In genomic region chr17:63832455-63832854, GRCh38 we compare ENCODE assay signal across 21 cellular contexts. TPM values are rescaled to one million over a fixed set of nuclear protein-coding genes. Genes with fewer than 3 reads are reported as not detected.
DNase-seq lines count a peak whose midpoint lies in the region; ATAC-seq and TF ChIP-seq lines count a peak whose summit lies in the region.
"Had no signal": no experiment of that assay in that cellular context is flagged by ENCODE, and none has a peak within 500 bp of the region (broad histone marks: within the 10 kb centered on the region; RNA-seq: fewer than 3 reads in every experiment).

No MANE protein-coding gene starts in this region.

- no peaks in the 10 kb centered on the region for H3K9me3 Mint-ChIP-seq in activated naive CD4-positive, alpha-beta T cell treated with anti-CD3 and anti-CD28 coated beads, Interleukin-2, amount 10 ng/mL, durations not matched to agents 7 days and 5 days
- no peaks in the 10 kb centered on the region for H3K9me3 Mint-ChIP-seq in GM23338
- H3K9me3 Mint-ChIP-seq in activated CD8-positive, alpha-beta T cell treated with anti-CD3 and anti-CD28 coated beads for 36 hours, result no peaks in the 10 kb centered on the region
- H3K9me3 Mint-ChIP-seq in nephron progenitor cell, result no peaks in the 10 kb centered on the region

- H3K36me3 ChIP-seq in GM23338 (ENCODE audit: insufficient read depth), result peaks cover 41% of the 10 kb centered on the region

- H3K27me3 ChIP-seq in GM23338 (ENCODE audit: insufficient read depth), result no peaks in the 10 kb centered on the region
- H3K27me3 ChIP-seq: adrenal gland, upper lobe of left lung had no signal

- no peak for DNase-seq in activated naive CD4-positive, alpha-beta T cell treated with anti-CD3 and anti-CD28 coated beads, Interleukin-2, amount 10 ng/mL, durations not matched to agents 7 days and 5 days
- no peak for DNase-seq in activated naive CD4-positive, alpha-beta T cell (lab: John Stamatoyannopoulos, UW)
- DNase-seq in GM23338 (ENCODE audit: low spot score) (peak; percentile 30), nephron progenitor cell (no peak), HK-2 (ENCODE audit: unreplicated experiment) (no peak)
- DNase-seq in activated CD8-positive, alpha-beta T cell treated with anti-CD3 and anti-CD28 coated beads for 36 hours, result no peak
- DNase-seq: cerebellar nuclear complex; GM23248; head of caudate nucleus; NCI-H446; stimulated activated CD4-positive, alpha-beta T cell treated with anti-CD3 and anti-CD28 coated beads, Interleukin-15, amount 100 ng/mL, for 24 hours; upper lobe of left lung had no signal

- H3K27ac Mint-ChIP-seq in activated naive CD4-positive, alpha-beta T cell treated with anti-CD3 and anti-CD28 coated beads, Interleukin-2, amount 10 ng/mL, durations not matched to agents 7 days and 5 days, result peak overlapping the region; percentile 86
- H3K27ac Mint-ChIP-seq in GM23338 (peak overlapping the region; percentile 70), nephron progenitor cell (peak overlapping the region; percentile 12)
- H3K27ac Mint-ChIP-seq in activated CD8-positive, alpha-beta T cell treated with anti-CD3 and anti-CD28 coated beads for 36 hours, result peak overlapping the region; percentile 71

- H3F3A ChIP-seq in GM23338 (replicated peaks; ENCODE audit: low read depth), result peaks cover 13% of the 10 kb centered on the region; the same call in 1 of the 2 replicates

- intact Hi-C loops in activated CD8-positive, alpha-beta T cell treated with anti-CD3 and anti-CD28 coated beads for 36 hours (cut with micrococcal nuclease), result loop anchor here (5.0 kb wide), 1 partner anchor 135 kb away; no protein-coding TSS in a partner anchor

- TF ChIP-seq CTCF in GM23338 (conservative IDR thresholded peaks at IDR 0.05; ENCODE audit: low read depth in 2 of 2) (no peak), nephron progenitor cell (IDR thresholded peaks at IDR 0.05) (no peak)
- no peak for TF ChIP-seq CTCF in activated CD8-positive, alpha-beta T cell treated with anti-CD3 and anti-CD28 coated beads for 36 hours (IDR thresholded peaks at IDR 0.05)

- no peaks in the 10 kb centered on the region for H3K27me3 Mint-ChIP-seq in activated naive CD4-positive, alpha-beta T cell treated with anti-CD3 and anti-CD28 coated beads, Interleukin-2, amount 10 ng/mL, durations not matched to agents 7 days and 5 days
- H3K27me3 Mint-ChIP-seq in GM23338 (ENCODE audit: insufficient read depth, low read depth, poor library complexity) (peaks cover 25% of the 10 kb centered on the region), nephron progenitor cell (ENCODE audit: low read depth, poor library complexity) (no peaks in the 10 kb centered on the region)
- H3K27me3 Mint-ChIP-seq in activated CD8-positive, alpha-beta T cell treated with anti-CD3 and anti-CD28 coated beads for 36 hours, result no peaks in the 10 kb centered on the region

- peaks cover 63% of the 10 kb centered on the region for H3K4me1 Mint-ChIP-seq in activated naive CD4-positive, alpha-beta T cell treated with anti-CD3 and anti-CD28 coated beads, Interleukin-2, amount 10 ng/mL, durations not matched to agents 7 days and 5 days
- peaks cover 15% of the 10 kb centered on the region for H3K4me1 Mint-ChIP-seq in GM23338
- H3K4me1 Mint-ChIP-seq in activated CD8-positive, alpha-beta T cell treated with anti-CD3 and anti-CD28 coated beads for 36 hours (ENCODE audit: low read depth), result peaks cover 57% of the 10 kb centered on the region
- peaks cover 30% of the 10 kb centered on the region for H3K4me1 Mint-ChIP-seq in nephron progenitor cell

- H2AFZ ChIP-seq in GM23338, result no peak overlapping the region
- H2AFZ ChIP-seq: GM23248 had no signal

- no peak for ATAC-seq in GM23338
- ATAC-seq in activated CD8-positive, alpha-beta T cell treated with anti-CD3 and anti-CD28 coated beads for 36 hours, result no peak
- no peak for ATAC-seq in HG02973 (IDR thresholded peaks at IDR 0.05; ENCODE audit: unreplicated experiment)
- ATAC-seq in GM21619 (IDR thresholded peaks at IDR 0.05; ENCODE audit: unreplicated experiment), result no peak

- POLR2A ChIA-PET in activated CD8-positive, alpha-beta T cell treated with anti-CD3 and anti-CD28 coated beads for 36 hours (lab: Charles Lee), result interaction anchor here (0.7 to 11.6 kb wide), 5 partner anchors 7 to 386 kb away, joined by 3 to 188 read pairs (median 5); partner anchors contain the start of genes CYB561, LIMD2 and SMARCD2

- peaks cover 28% of the 10 kb centered on the region for H3K79me2 ChIP-seq in GM23338 (replicated peaks; ENCODE audit: insufficient read depth)

- peaks cover 20% of the 10 kb centered on the region for H4K20me1 ChIP-seq in GM23338 (replicated peaks; ENCODE audit: insufficient read depth)

- no peaks in the 10 kb centered on the region for H3K9me2 ChIP-seq in GM23338 (ENCODE audit: insufficient read depth)

- H3K4me2 ChIP-seq in GM23338, result no peak overlapping the region

- no peak overlapping the region for H3K27ac ChIP-seq in GM23338 (ENCODE audit: low read depth)
- H3K27ac ChIP-seq: adrenal gland, epithelial cell of prostate, GM23248, prostate gland, upper lobe of left lung had no signal

- H3K4me3 Mint-ChIP-seq in activated naive CD4-positive, alpha-beta T cell treated with anti-CD3 and anti-CD28 coated beads, Interleukin-2, amount 10 ng/mL, durations not matched to agents 7 days and 5 days, result no peak overlapping the region
- H3K4me3 Mint-ChIP-seq in GM23338 (no peak overlapping the region), nephron progenitor cell (no peak overlapping the region)
- H3K4me3 Mint-ChIP-seq in activated CD8-positive, alpha-beta T cell treated with anti-CD3 and anti-CD28 coated beads for 36 hours, result no peak overlapping the region

- H3K36me3 Mint-ChIP-seq in activated naive CD4-positive, alpha-beta T cell treated with anti-CD3 and anti-CD28 coated beads, Interleukin-2, amount 10 ng/mL, durations not matched to agents 7 days and 5 days, result peaks cover 80% of the 10 kb centered on the region
- peaks cover 94% of the 10 kb centered on the region for H3K36me3 Mint-ChIP-seq in GM23338 (ENCODE audit: low read depth)
- peaks cover 75% of the 10 kb centered on the region for H3K36me3 Mint-ChIP-seq in activated CD8-positive, alpha-beta T cell treated with anti-CD3 and anti-CD28 coated beads for 36 hours (ENCODE audit: low read depth)
- H3K36me3 Mint-ChIP-seq in nephron progenitor cell (ENCODE audit: low read depth), result peaks cover 62% of the 10 kb centered on the region

- H3K4me1 ChIP-seq in GM23338 (ENCODE audit: insufficient read depth), result no peaks in the 10 kb centered on the region; the same call in 1 of the 2 replicates

- CTCF ChIA-PET in activated naive CD4-positive, alpha-beta T cell treated with anti-CD3 and anti-CD28 coated beads, Interleukin-2, amount 10 ng/mL, durations not matched to agents 7 days and 5 days (lab: Charles Lee), result interaction anchor here (1.5 to 2.5 kb wide), 4 partner anchors 8 to 407 kb away, joined by 3 to 8 read pairs (median 6); no protein-coding TSS in a partner anchor
- CTCF ChIA-PET in activated CD8-positive, alpha-beta T cell treated with anti-CD3 and anti-CD28 coated beads for 36 hours (lab: Charles Lee), result interaction anchor here (0.9 to 4.0 kb wide), 2 partner anchors 9 to 16 kb away, joined by 3 to 15 read pairs; no protein-coding TSS in a partner anchor

- no peak overlapping the region for H3K4me3 ChIP-seq in GM23338
- H3K4me3 ChIP-seq: adrenal gland, GM23248, prostate gland, upper lobe of left lung had no signal

TF ChIP-seq in GM23338, 12 proteins besides CTCF, POLR2A, EP300 and RAD21 (continues in another document):
- TF ChIP-seq ZNF331 (CRISPR knock-in tag; IDR thresholded peaks at IDR 0.05; ENCODE audit: low read depth), result no peak
- no peak for TF ChIP-seq ZNF114 (CRISPR knock-in tag; IDR thresholded peaks at IDR 0.05)
- no peak for TF ChIP-seq STAT1 (IDR thresholded peaks at IDR 0.05; ENCODE audit: unreplicated experiment)
- no peak for TF ChIP-seq JUNB (IDR thresholded peaks at IDR 0.05; ENCODE audit: unreplicated experiment)
- no peak for TF ChIP-seq EZH2 (IDR thresholded peaks at IDR 0.05; ENCODE audit: low read depth, unreplicated experiment)

RNA-seq across cellular contexts. Expression of gene FTSJ3, which starts 5.0 kb away (rescaled TPM):
- 48.4 and 61.5 TPM in 2 replicates for total RNA-seq in GM23338 (2014; rRNA removed; shearing (Covaris generic))
- polyA plus RNA-seq in GM23338 (2016; fragmentation: Nextera tagmentation; extraction: Ambion mirVana), result 28.1 and 29.2 TPM in 2 replicates
- 10 to 100 TPM; 58.3 to 60.9 TPM for total RNA-seq in activated CD8-positive, alpha-beta T cell treated with anti-CD3 and anti-CD28 coated beads for 36 hours

RNA-seq across cellular contexts. Expression of gene PSMC5, which starts 5.2 kb away (rescaled TPM):
- 93.1 and 105 TPM in 2 replicates for total RNA-seq in GM23338 (2014; rRNA removed; shearing (Covaris generic))
- polyA plus RNA-seq in GM23338 (2016; fragmentation: Nextera tagmentation; extraction: Ambion mirVana), result 186 and 199 TPM in 2 replicates
- 100 to 1,000 TPM; 155 to 157 TPM for total RNA-seq in activated CD8-positive, alpha-beta T cell treated with anti-CD3 and anti-CD28 coated beads for 36 hours

RNA-seq across cellular contexts. Expression of gene SMARCD2, which starts 10.0 kb away (rescaled TPM):
- total RNA-seq in GM23338 (2014; rRNA removed; shearing (Covaris generic)), result 121 and 133 TPM in 2 replicates
- polyA plus RNA-seq in GM23338 (2016; fragmentation: Nextera tagmentation; extraction: Ambion mirVana), result 34.9 and 36.4 TPM in 2 replicates
- 100 to 1,000 TPM in 1 of 2 experiments, 10 to 100 TPM in 1; 99.4 to 103 TPM for total RNA-seq in activated CD8-positive, alpha-beta T cell treated with anti-CD3 and anti-CD28 coated beads for 36 hours

RNA-seq across cellular contexts. Expression of gene CSH2, which starts 41.0 kb away (rescaled TPM):
- total RNA-seq in GM23338 (2014; rRNA removed; shearing (Covaris generic)), result not detected in 2 replicates
- 0.37 and 0.43 TPM in 2 replicates for polyA plus RNA-seq in GM23338 (2016; fragmentation: Nextera tagmentation; extraction: Ambion mirVana)
- total RNA-seq in activated CD8-positive, alpha-beta T cell treated with anti-CD3 and anti-CD28 coated beads for 36 hours, result not detected
- total RNA-seq: activated CD8-positive, alpha-beta memory T cell treated with anti-CD3 and anti-CD28 coated beads for 36 hours; adrenal gland; GM23248; mucosa of gallbladder; prostate gland; RPMI7951; upper lobe of left lung had no signal
- polyA plus RNA-seq: adrenal gland, GM23248, keratinocyte had no signal

RNA-seq across cellular contexts. Expression of gene GH2, which starts 49.3 kb away (rescaled TPM):
- total RNA-seq in GM23338 (2014; rRNA removed; shearing (Covaris generic)), result 0.27 and 0.59 TPM in 2 replicates
- 2.3 TPM in 2 replicates for polyA plus RNA-seq in GM23338 (2016; fragmentation: Nextera tagmentation; extraction: Ambion mirVana)
- total RNA-seq in activated CD8-positive, alpha-beta T cell treated with anti-CD3 and anti-CD28 coated beads for 36 hours, result not detected
- total RNA-seq: activated CD8-positive, alpha-beta memory T cell treated with anti-CD3 and anti-CD28 coated beads for 36 hours; adrenal gland; GM23248; mucosa of gallbladder; prostate gland; RPMI7951; upper lobe of left lung had no signal
- polyA plus RNA-seq: adrenal gland, GM23248, keratinocyte had no signal

Comparison
In these comparisons a context has a peak if more than half of its experiments do, and no peak if none do; other contexts are left out.
1. H3K27ac Mint-ChIP-seq: peak in every context shown above with its lines; median percentile 86 in activated naive CD4-positive, alpha-beta T cell treated with anti-CD3 and anti-CD28 coated beads, Interleukin-2, amount 10 ng/mL, durations not matched to agents 7 days and 5 days; 71 in activated CD8-positive, alpha-beta T cell treated with anti-CD3 and anti-CD28 coated beads for 36 hours; 70 in GM23338; 12 in nephron progenitor cell.